In the genomic region with DNA sequence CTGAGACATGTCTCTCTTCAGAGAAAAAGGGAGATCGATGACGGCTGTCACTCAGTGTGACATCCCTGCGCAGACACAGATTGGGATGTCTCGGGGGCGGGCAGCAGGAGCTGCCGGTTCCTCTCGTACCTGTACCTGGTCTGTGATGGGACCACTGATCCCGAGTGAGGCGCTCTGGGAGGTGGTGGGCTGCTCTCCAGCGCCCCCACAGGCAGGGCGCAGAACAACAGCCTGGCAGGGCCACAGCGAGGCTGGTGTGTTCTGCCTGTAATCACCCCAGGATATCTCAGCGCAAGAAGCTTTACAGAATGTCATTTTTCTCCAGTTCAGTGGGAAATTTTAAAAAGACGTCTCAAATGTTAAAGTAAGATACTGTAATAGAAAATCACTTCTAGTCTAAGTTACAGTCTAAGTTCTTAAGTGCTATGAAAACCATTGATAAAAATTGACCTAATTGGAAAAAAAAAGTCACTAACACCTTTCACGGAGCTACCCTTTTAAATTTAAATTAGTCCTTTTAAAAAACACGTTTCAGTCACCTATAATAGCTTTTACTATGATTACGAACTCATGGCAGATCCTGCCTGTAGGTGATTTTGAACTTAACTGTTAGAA, we compare ENCODE assay signal across 8 cellular contexts.
DNase-seq lines count a peak whose midpoint lies in the region; ATAC-seq, FAIRE-seq and TF ChIP-seq lines count a peak whose summit lies in the region.

No MANE protein-coding gene starts in this region.

- H3K36me3 ChIP-seq in HEK293 (ENCODE audit: control insufficient read depth in 2 of 2, insufficient read depth in 1 of 2, low read length in 2 of 2), result no peaks in the 10 kb centered on the region
- H3K36me3 ChIP-seq in Panc1 (ENCODE audit: control insufficient read depth, insufficient read depth, low read length), result no peaks in the 10 kb centered on the region

- DNase-seq in D721Med (ENCODE audit: insufficient read length, low spot score) (no peak), Panc1 (ENCODE audit: low read depth, low spot score) (peak; percentile 24), astrocyte of the cerebellum (ENCODE audit: low read depth) (no peak), kidney tubule cell (ENCODE audit: low spot score) (peak; percentile 22), superior temporal gyrus (ENCODE audit: extremely low spot score) (peak; percentile 17), KG1 (lab: John Stamatoyannopoulos, UW) (no peak)

- H3K9me3 ChIP-seq in HEK293 (ENCODE audit: control insufficient read depth, insufficient read depth, low read depth, low read length) (no peaks in the 10 kb centered on the region), Panc1 (ENCODE audit: control insufficient read depth, insufficient read depth, low read depth, low read length) (no peaks in the 10 kb centered on the region)

- POLR2A ChIA-PET in HEK293 (lab: Yijun Ruan, JAX) (no interaction called here), Panc1 (lab: Charles Lee) (no interaction called here)

- ATAC-seq in Panc1, result peak; percentile 92
- ATAC-seq in GM18870 (IDR thresholded peaks at IDR 0.05; ENCODE audit: unreplicated experiment), result no peak

- TF ChIP-seq CTCF in D721Med (IDR thresholded peaks at IDR 0.05; ENCODE audit: insufficient read depth, missing control alignments) (peak; percentile 61), HEK293 (tag by site-specific recombination; IDR thresholded peaks at IDR 0.05) (peak; percentile 65), Panc1 (IDR thresholded peaks at IDR 0.05) (peak; percentile 99), astrocyte of the cerebellum (IDR thresholded peaks at IDR 0.05; ENCODE audit: low read depth, low read length, missing control alignments) (peak; percentile 69)

- FAIRE-seq in D721Med (lab: Jason Lieb, UNC), result no peak

- H3K4me3 ChIP-seq in HEK293 (ENCODE audit: low read depth, low read length), result no peak overlapping the region
- H3K4me3 ChIP-seq in Panc1 (ENCODE audit: low read depth in 2 of 2, low read length in 2 of 2), result peak overlapping the region in 1 of 2 experiments; percentile 32; a peak in 1 of 4 replicates
- no peak overlapping the region for H3K4me3 ChIP-seq in astrocyte of the cerebellum (ENCODE audit: low read depth, low read length)

- H3K27me3 ChIP-seq in Panc1 (ENCODE audit: control insufficient read depth, insufficient read depth, low read length), result no peaks in the 10 kb centered on the region

- intact Hi-C loops in Panc1 (cut with micrococcal nuclease; ENCODE audit: unreplicated experiment), result loop anchor here (5.0 kb wide), 1 partner anchor 188 kb away; the partner anchor contains the start of gene SNTG2

- in situ Hi-C loops in Panc1 (cut with HindIII; ENCODE audit: low pct_unique_long_range_greater_than_20kb, low sequenced_read_pairs) (no loop called here), astrocyte of the cerebellum (cut with HindIII; ENCODE audit: low sequenced_read_pairs) (no loop called here)

- H3K4me1 ChIP-seq in HEK293 (ENCODE audit: control insufficient read depth, insufficient read depth, low read length), result no peaks in the 10 kb centered on the region
- H3K4me1 ChIP-seq in Panc1 (ENCODE audit: control insufficient read depth, insufficient read depth, low read length), result no peaks in the 10 kb centered on the region

- no TSS peak for BruUV-seq in Panc1 (replicated peaks; lab: Mats Ljungman, UMichigan)

- CTCF ChIA-PET in HEK293 (lab: Yijun Ruan, JAX) (interaction anchor here (0.5 to 2.3 kb wide), 19 partner anchors 9 to 528 kb away, joined by 3 to 11 read pairs (median 3); no protein-coding TSS in a partner anchor), Panc1 (lab: Charles Lee) (interaction anchor here (0.8 to 1.2 kb wide), 3 partner anchors 9 to 187 kb away, joined by 3 to 7 read pairs (median 3); no protein-coding TSS in a partner anchor)

- H3K27ac ChIP-seq in HEK293 (ENCODE audit: extremely low read depth, low read depth, low read length) (no peak overlapping the region), Panc1 (ENCODE audit: low read length) (no peak overlapping the region)

TF ChIP-seq in HEK293, 187 proteins besides CTCF, POLR2A, EP300 and RAD21:
- peak; percentile 64 for TF ChIP-seq GLIS1 (tag by site-specific recombination; IDR thresholded peaks at IDR 0.05)
- TF ChIP-seq MZF1 (tag by site-specific recombination; IDR thresholded peaks at IDR 0.05; ENCODE audit: borderline replicate concordance), result no peak

Comparison
In these comparisons a context has a peak if more than half of its experiments do, and no peak if none do; other contexts are left out.
1. DNase-seq: peak in Panc1 (single experiment), kidney tubule cell (single experiment) and superior temporal gyrus (single experiment); none in D721Med (single experiment), astrocyte of the cerebellum (single experiment) and KG1 (single experiment).
2. Peak in every context shown above with its lines, with median percentiles within 50 percentile points of each other: CTCF ChIP-seq.